ENCODE assay signal across 1 cellular context in the genomic region with DNA sequence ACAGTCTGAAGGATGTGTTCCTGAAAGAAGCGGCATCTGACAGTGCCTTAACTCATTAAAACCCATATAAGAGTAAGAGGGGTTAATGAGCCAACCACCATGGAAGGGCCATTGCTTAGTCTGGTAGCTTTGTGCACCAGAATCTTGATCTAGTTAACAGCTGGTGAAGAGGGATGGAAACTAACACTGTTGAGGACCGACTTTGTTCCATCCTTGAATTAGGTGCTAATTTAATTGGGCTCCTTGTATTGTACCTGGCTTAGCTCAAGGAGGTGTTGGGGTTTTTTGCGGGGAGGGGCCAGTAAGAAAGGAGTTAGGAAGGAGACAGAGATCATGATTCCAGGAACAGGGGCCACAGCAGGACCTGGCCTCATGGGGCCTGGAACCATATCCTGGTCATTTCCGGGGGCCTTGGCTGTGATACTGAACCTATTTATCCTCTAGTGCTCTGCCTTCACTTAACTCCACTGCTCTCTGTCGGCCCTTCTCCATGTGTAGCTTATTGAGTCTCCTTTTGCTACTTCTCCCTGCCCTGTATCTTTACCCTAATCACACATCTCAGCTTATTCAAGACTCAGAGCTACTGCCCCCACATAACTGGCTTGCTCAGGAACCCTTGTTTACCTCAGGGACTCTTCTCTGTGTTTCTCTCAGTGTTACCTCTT.
TF ChIP-seq lines count a peak whose summit lies in the region.

No MANE protein-coding gene starts in this region.

TF ChIP-seq in K562, 482 proteins besides CTCF, POLR2A, EP300 and RAD21 (continued from another document and continues in another):
- TF ChIP-seq TSHZ1 (CRISPR knock-in tag; IDR thresholded peaks at IDR 0.05) (peak; percentile 38; the same call in 1 of the 2 replicates), IFI16 (CRISPR knock-in tag; IDR thresholded peaks at IDR 0.05) (no peak), RB1 (IDR thresholded peaks at IDR 0.05; ENCODE audit: low read depth) (no peak), CBFB (CRISPR knock-in tag; IDR thresholded peaks at IDR 0.05) (no peak), SIN3B (IDR thresholded peaks at IDR 0.05; ENCODE audit: low read depth) (no peak), PHB2 (IDR thresholded peaks at IDR 0.05; ENCODE audit: low read depth) (no peak), CREBBP (IDR thresholded peaks at IDR 0.05; ENCODE audit: low read depth, low read length) (no peak), PBX2 (CRISPR knock-in tag; IDR thresholded peaks at IDR 0.05; ENCODE audit: low read depth) (no peak), PBX2 (tag; conservative IDR thresholded peaks at IDR 0.05; ENCODE audit: low read depth) (no peak), RCOR1 (IDR thresholded peaks at IDR 0.05; ENCODE audit: borderline replicate concordance in 1 of 2, low read depth in 2 of 2, low read length in 2 of 2) (no peak), PCBP1 (IDR thresholded peaks at IDR 0.05; ENCODE audit: low read depth, low read length, poor library complexity, severe bottlenecking) (no peak), CBX8 (IDR thresholded peaks at IDR 0.05; ENCODE audit: borderline replicate concordance, extremely low read depth, low read depth, low read length, poor library complexity, severe bottlenecking) (no peak), THRAP3 (IDR thresholded peaks at IDR 0.05; ENCODE audit: borderline replicate concordance) (no peak), ZNF583 (CRISPR knock-in tag; IDR thresholded peaks at IDR 0.05) (0 out of 2 replicates have a peak, but pooled peaks have one; percentile 41), CSDE1 (IDR thresholded peaks at IDR 0.05) (no peak), SETDB1 (IDR thresholded peaks at IDR 0.05; ENCODE audit: low read length) (no peak), HES1 (IDR thresholded peaks at IDR 0.05; ENCODE audit: low read depth) (no peak), MXI1 (IDR thresholded peaks at IDR 0.05; ENCODE audit: low read depth, low read length) (no peak), ZNF316 (IDR thresholded peaks at IDR 0.05) (no peak), JUND (IDR thresholded peaks at IDR 0.05; ENCODE audit: borderline replicate concordance, low read depth, low read length) (no peak), JUND (tag; IDR thresholded peaks at IDR 0.05; ENCODE audit: borderline replicate concordance, low read depth, low read length) (peak; percentile 51; the same call in 1 of the 3 replicates), SMAD4 (CRISPR knock-in tag; conservative IDR thresholded peaks at IDR 0.05) (peak; percentile 84), ASH1L (IDR thresholded peaks at IDR 0.05; ENCODE audit: borderline replicate concordance, low read depth, partially characterized antibody) (no peak), ZNF76 (CRISPR knock-in tag; IDR thresholded peaks at IDR 0.05; ENCODE audit: borderline replicate concordance) (peak; percentile 53; the same call in 1 of the 2 replicates), PPARD (CRISPR knock-in tag; IDR thresholded peaks at IDR 0.05) (no peak), ZNF165 (CRISPR knock-in tag; IDR thresholded peaks at IDR 0.05; ENCODE audit: borderline replicate concordance) (peak; percentile 87; the same call in 1 of the 2 replicates), NFRKB (IDR thresholded peaks at IDR 0.05; ENCODE audit: low read depth) (peak; percentile 66; the same call in 1 of the 2 replicates), TBP (optimal IDR thresholded peaks at IDR 0.05; ENCODE audit: low read depth, low read length) (no peak), CBFA2T3 (IDR thresholded peaks at IDR 0.05) (peak; percentile 3; the same call in 1 of the 2 replicates), CXXC5 (CRISPR knock-in tag; IDR thresholded peaks at IDR 0.05) (peak; percentile 77), ZBTB17 (CRISPR knock-in tag; IDR thresholded peaks at IDR 0.05) (peak; percentile 27; the same call in 1 of the 2 replicates), ZNF324 (CRISPR knock-in tag; IDR thresholded peaks at IDR 0.05) (0 out of 2 replicates have a peak, but pooled peaks have one; percentile 29), FOXK2 (conservative IDR thresholded peaks at IDR 0.05 in 1 of 2, IDR thresholded peaks at IDR 0.05 in 1 of 2; ENCODE audit: low read depth in 2 of 2) (peak; percentile 79 to 89), KLF6 (CRISPR knock-in tag; IDR thresholded peaks at IDR 0.05; ENCODE audit: borderline replicate concordance) (peak; percentile 84), PRMT5 (CRISPR knock-in tag; IDR thresholded peaks at IDR 0.05) (no peak), KLF1 (tag; IDR thresholded peaks at IDR 0.05) (no peak), ZBTB12 (CRISPR knock-in tag; IDR thresholded peaks at IDR 0.05) (no peak), SMAD2 (IDR thresholded peaks at IDR 0.05; ENCODE audit: low read depth, low read length) (no peak), MITF (IDR thresholded peaks at IDR 0.05) (no peak), NONO (IDR thresholded peaks at IDR 0.05; ENCODE audit: low read depth in 2 of 2, low read length in 1 of 2) (no peak), BRD4 (IDR thresholded peaks at IDR 0.05) (no peak), SMARCA4 (IDR thresholded peaks at IDR 0.05) (0 out of 2 replicates have a peak, but pooled peaks have one; percentile 18), ZNF77 (CRISPR knock-in tag; IDR thresholded peaks at IDR 0.05) (no peak), C11orf30 (IDR thresholded peaks at IDR 0.05; ENCODE audit: low read depth) (no peak), BCOR (IDR thresholded peaks at IDR 0.05) (0 out of 2 replicates have a peak, but pooled peaks have one; percentile 9), ZNF586 (CRISPR knock-in tag; conservative IDR thresholded peaks at IDR 0.05) (no peak), NFYB (IDR thresholded peaks at IDR 0.05; ENCODE audit: extremely low read depth, insufficient read length) (no peak), GATAD2A (IDR thresholded peaks at IDR 0.05) (peak; percentile 28; the same call in 1 of the 2 replicates), PTTG1 (tag; IDR thresholded peaks at IDR 0.05; ENCODE audit: low read depth) (peak; percentile 47; the same call in 1 of the 2 replicates), NR4A1 (CRISPR knock-in tag; IDR thresholded peaks at IDR 0.05) (no peak), NR4A1 (tag; IDR thresholded peaks at IDR 0.05) (peak; percentile 89; the same call in 1 of the 2 replicates), ATF3 (IDR thresholded peaks at IDR 0.05) (no peak), ATF3 (CRISPR knock-in tag; conservative IDR thresholded peaks at IDR 0.05) (no peak)
- TF ChIP-seq, protein P1, sequence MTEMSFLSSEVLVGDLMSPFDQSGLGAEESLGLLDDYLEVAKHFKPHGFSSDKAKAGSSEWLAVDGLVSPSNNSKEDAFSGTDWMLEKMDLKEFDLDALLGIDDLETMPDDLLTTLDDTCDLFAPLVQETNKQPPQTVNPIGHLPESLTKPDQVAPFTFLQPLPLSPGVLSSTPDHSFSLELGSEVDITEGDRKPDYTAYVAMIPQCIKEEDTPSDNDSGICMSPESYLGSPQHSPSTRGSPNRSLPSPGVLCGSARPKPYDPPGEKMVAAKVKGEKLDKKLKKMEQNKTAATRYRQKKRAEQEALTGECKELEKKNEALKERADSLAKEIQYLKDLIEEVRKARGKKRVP (CRISPR knock-in tag; IDR thresholded peaks at IDR 0.05): no peak
- TF ChIP-seq, protein P2, sequence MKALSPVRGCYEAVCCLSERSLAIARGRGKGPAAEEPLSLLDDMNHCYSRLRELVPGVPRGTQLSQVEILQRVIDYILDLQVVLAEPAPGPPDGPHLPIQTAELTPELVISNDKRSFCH (CRISPR knock-in tag; IDR thresholded peaks at IDR 0.05): no peak
- TF ChIP-seq, protein P2 (tag; IDR thresholded peaks at IDR 0.05): peak; percentile 86
- TF ChIP-seq, protein P3, sequence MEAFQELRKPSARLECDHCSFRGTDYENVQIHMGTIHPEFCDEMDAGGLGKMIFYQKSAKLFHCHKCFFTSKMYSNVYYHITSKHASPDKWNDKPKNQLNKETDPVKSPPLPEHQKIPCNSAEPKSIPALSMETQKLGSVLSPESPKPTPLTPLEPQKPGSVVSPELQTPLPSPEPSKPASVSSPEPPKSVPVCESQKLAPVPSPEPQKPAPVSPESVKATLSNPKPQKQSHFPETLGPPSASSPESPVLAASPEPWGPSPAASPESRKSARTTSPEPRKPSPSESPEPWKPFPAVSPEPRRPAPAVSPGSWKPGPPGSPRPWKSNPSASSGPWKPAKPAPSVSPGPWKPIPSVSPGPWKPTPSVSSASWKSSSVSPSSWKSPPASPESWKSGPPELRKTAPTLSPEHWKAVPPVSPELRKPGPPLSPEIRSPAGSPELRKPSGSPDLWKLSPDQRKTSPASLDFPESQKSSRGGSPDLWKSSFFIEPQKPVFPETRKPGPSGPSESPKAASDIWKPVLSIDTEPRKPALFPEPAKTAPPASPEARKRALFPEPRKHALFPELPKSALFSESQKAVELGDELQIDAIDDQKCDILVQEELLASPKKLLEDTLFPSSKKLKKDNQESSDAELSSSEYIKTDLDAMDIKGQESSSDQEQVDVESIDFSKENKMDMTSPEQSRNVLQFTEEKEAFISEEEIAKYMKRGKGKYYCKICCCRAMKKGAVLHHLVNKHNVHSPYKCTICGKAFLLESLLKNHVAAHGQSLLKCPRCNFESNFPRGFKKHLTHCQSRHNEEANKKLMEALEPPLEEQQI (IDR thresholded peaks at IDR 0.05): no peak
